9 cellular contexts compared by ENCODE assay signal in the genomic region with DNA sequence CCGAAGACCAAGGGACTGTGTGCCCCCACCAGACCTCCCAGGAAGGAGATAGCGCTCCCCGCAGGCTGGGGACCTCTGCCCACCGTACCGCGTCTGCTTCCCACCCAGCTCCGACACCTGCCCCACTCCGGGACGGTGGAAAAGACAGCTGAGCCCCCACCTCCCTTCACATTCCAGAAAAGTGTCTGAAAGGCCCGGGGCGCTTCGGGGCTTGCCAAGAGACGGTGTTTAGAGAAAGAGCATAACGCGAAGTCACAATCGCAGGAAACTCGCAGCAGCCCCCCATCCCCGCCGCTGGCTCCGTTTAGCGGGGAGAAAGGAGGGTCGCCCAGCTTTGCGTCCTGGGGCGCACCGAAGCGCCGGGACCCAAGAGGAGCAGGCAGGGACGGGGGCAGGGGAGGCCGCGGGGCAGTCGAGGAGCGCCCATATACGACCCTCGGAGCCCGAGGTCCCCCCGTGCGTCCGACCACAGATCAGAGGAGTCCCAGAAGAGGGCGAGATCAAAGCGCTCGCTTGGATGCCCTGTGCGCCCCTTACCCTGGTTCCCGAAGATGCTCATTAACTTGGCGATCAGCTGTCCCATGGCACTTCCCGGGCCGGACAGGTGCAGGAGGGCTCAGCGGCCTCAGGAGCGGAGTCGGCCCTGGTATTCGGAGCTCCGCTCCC. TPM values are rescaled to one million over a fixed set of nuclear protein-coding genes. Genes with fewer than 3 reads are reported as not detected.
DNase-seq lines count a peak whose midpoint lies in the region; ATAC-seq, FAIRE-seq and TF ChIP-seq lines count a peak whose summit lies in the region.
"Had no signal": no experiment of that assay in that cellular context is flagged by ENCODE, and none has a peak within 500 bp of the region (broad histone marks: within the 10 kb centered on the region; RNA-seq: fewer than 3 reads in every experiment).

No MANE protein-coding gene starts in this region.

- SMC1A ChIA-PET in GM12878 (lab: Charles Lee; ENCODE audit: uncharacterized antibody, unreplicated experiment), result interaction anchor here (0.7 to 7.6 kb wide), 14 partner anchors 9 to 294 kb away, joined by 3 to 47 read pairs (median 3); partner anchors contain the start of gene PLXDC1

- no peak overlapping the region for H3K27ac ChIP-seq in HEK293 (ENCODE audit: extremely low read depth, low read depth, low read length)
- no peak overlapping the region for H3K27ac ChIP-seq in GM12878 (ENCODE audit: control insufficient read depth, insufficient read depth)
- peak overlapping the region; percentile 38 for H3K27ac ChIP-seq in layer of hippocampus (ENCODE audit: low read depth, low read length)
- H3K27ac ChIP-seq in foreskin keratinocyte, result no peak overlapping the region

- no peaks in the 10 kb centered on the region for H4K20me1 ChIP-seq in GM12878 (ENCODE audit: control insufficient read depth, insufficient read depth)

- DNase-seq in GM12878 (ENCODE audit: low read depth, low spot score) (no peak), foreskin keratinocyte (no peak), cerebellar nuclear complex (lab: John Stamatoyannopoulos, UW) (no peak), medulla oblongata (ENCODE audit: extremely low spot score) (no peak)
- peak; percentile 20 for DNase-seq in stimulated activated naive CD8-positive, alpha-beta T cell treated with anti-CD3 and anti-CD28 coated beads, Interleukin-15, Interleukin-2, amounts not matched to agents 100 U/mL and 50 U/mL, for 24 hours
- DNase-seq in activated CD4-positive, CD25-positive, alpha-beta regulatory T cell treated with anti-CD3 and anti-CD28 coated beads, Interleukin-2, amount 50 U/mL, for 72 hours, result no peak

- ATAC-seq in GM12878, result peak; percentile 16; the same call in 2 of the 3 replicates
- ATAC-seq in stimulated activated naive CD8-positive, alpha-beta T cell treated with anti-CD3 and anti-CD28 coated beads, Interleukin-15, Interleukin-2, amounts not matched to agents 100 U/mL and 50 U/mL, for 24 hours, result peak; percentile 5
- ATAC-seq in foreskin keratinocyte, result no peak

- in situ Hi-C loops in GM12878 (cut with MboI), result no loop called here

- POLR2A ChIA-PET in HEK293 (lab: Yijun Ruan, JAX), result interaction anchor here (0.7 to 1.9 kb wide), 14 partner anchors 8 to 311 kb away, joined by 3 to 25 read pairs (median 4); partner anchors contain the start of genes LASP1, RPL19, RPL23 and STAC2
- POLR2A ChIA-PET in GM12878 (lab: Charles Lee), result interaction anchor here (0.5 to 1.3 kb wide), 7 partner anchors 8 to 311 kb away, joined by 3 to 10 read pairs (median 4); no protein-coding TSS in a partner anchor

- TF ChIP-seq CTCF in HEK293 (tag by site-specific recombination; IDR thresholded peaks at IDR 0.05) (no peak), GM12878 (IDR thresholded peaks at IDR 0.05 in 2 of 3, conservative IDR thresholded peaks at IDR 0.05 in 1 of 3; ENCODE audit: control insufficient read depth in 2 of 3, extremely low read depth in 1 of 3, insufficient read depth in 1 of 3, low read depth in 3 of 3, low read length in 3 of 3) (0 out of 6 replicates have a peak, but pooled peaks of 1 of the 3 experiments have one; percentile 0), foreskin keratinocyte (conservative IDR thresholded peaks at IDR 0.05) (no peak)

- peak overlapping the region; percentile 99 for H2AFZ ChIP-seq in GM12878 (ENCODE audit: control insufficient read depth, low read depth, low read length)

- TF ChIP-seq RAD21 in GM12878 (IDR thresholded peaks at IDR 0.05; ENCODE audit: insufficient read depth, low read depth, low read length), result no peak

- TF ChIP-seq POLR2A in GM12878 (IDR thresholded peaks at IDR 0.05; ENCODE audit: low read depth, low read length), result no peak

- H3K36me3 ChIP-seq in HEK293 (ENCODE audit: control insufficient read depth in 2 of 2, insufficient read depth in 1 of 2, low read length in 2 of 2) (no peaks in the 10 kb centered on the region), GM12878 (ENCODE audit: control insufficient read depth in 2 of 2, insufficient read depth in 2 of 2, low read length in 1 of 2) (no peaks in the 10 kb centered on the region)

- no peak for TF ChIP-seq EP300 in GM12878 (IDR thresholded peaks at IDR 0.05; ENCODE audit: borderline replicate concordance in 1 of 2, control insufficient read depth in 1 of 2, low read depth in 2 of 2, low read length in 2 of 2)

- peak overlapping the region; percentile 70 for H3K9ac ChIP-seq in GM12878 (ENCODE audit: control insufficient read depth, insufficient read depth, low read length)

- CTCF ChIA-PET in HEK293 (lab: Yijun Ruan, JAX) (interaction anchor here (0.6 to 7.0 kb wide), 46 partner anchors 9 to 502 kb away, joined by 3 to 183 read pairs (median 4); partner anchors contain the start of genes PLXDC1 and STAC2), GM12878 (lab: Yijun Ruan, JAX) (interaction anchor here (0.6 to 5.0 kb wide), 53 partner anchors 9 to 607 kb away, joined by 3 to 128 read pairs (median 5); partner anchors contain the start of genes CACNB1, LASP1, PLXDC1 and RPL19)

- RAD21 ChIA-PET in GM12878 (lab: Charles Lee; ENCODE audit: unreplicated experiment), result interaction anchor here (0.7 to 4.0 kb wide), 16 partner anchors 8 to 294 kb away, joined by 3 to 40 read pairs (median 5); partner anchors contain the start of genes PLXDC1 and RPL19

- no peak for FAIRE-seq in GM12878 (lab: Jason Lieb, UNC)

- no peaks in the 10 kb centered on the region for H3K9me3 ChIP-seq in HEK293 (ENCODE audit: control insufficient read depth, insufficient read depth, low read depth, low read length)
- H3K9me3 ChIP-seq in GM12878 (replicated peaks; ENCODE audit: control insufficient read depth, insufficient read depth, low read length), result no peaks in the 10 kb centered on the region

- intact Hi-C loops in GM12878 (cut with micrococcal nuclease; ENCODE audit: unreplicated experiment), result no loop called here

- no TSS peak for BruUV-seq in GM12878 (replicated peaks; lab: Mats Ljungman, UMichigan)

- peak overlapping the region; percentile 100 for H3K4me2 ChIP-seq in GM12878 (ENCODE audit: control insufficient read depth, insufficient read depth)

- H3K27me3 ChIP-seq in GM12878 (replicated peaks in 1 of 2; ENCODE audit: control insufficient read depth in 2 of 2, insufficient read depth in 2 of 2, low read length in 1 of 2), result peaks cover 0 to 2% of the 10 kb centered on the region in 2 experiments; a peak in 2 of 4 replicates
- H3K27me3 ChIP-seq in layer of hippocampus (ENCODE audit: control insufficient read depth, insufficient read depth, low read length), result no peaks in the 10 kb centered on the region
- H3K27me3 ChIP-seq in foreskin keratinocyte, result peaks cover 8% of the 10 kb centered on the region

- H3K4me1 ChIP-seq in HEK293 (ENCODE audit: control insufficient read depth, insufficient read depth, low read length), result 0 out of 2 replicates have a peak, but pooled peaks cover 4% of the 10 kb centered on the region
- H3K4me1 ChIP-seq in GM12878 (ENCODE audit: control insufficient read depth, insufficient read depth, low read length), result peaks cover 9% of the 10 kb centered on the region
- H3K4me1 ChIP-seq in foreskin keratinocyte, result no peaks in the 10 kb centered on the region

- H3K79me2 ChIP-seq in GM12878 (ENCODE audit: control insufficient read depth, insufficient read depth, low read length), result no peaks in the 10 kb centered on the region

- 10% methylated on average over 50 of the region's 51 CpGs for WGBS in GM12878 (ENCODE audit: insufficient coverage, insufficient replicate concordance, low lambda C conversion rate, missing lambda C conversion rate)

- H3K4me3 ChIP-seq in HEK293 (ENCODE audit: low read depth, low read length) (no peak overlapping the region), GM12878 (peak overlapping the region; percentile 71)

RNA-seq across cellular contexts. Expression of gene ARL5C, which starts 0.7 kb away (rescaled TPM):
- total RNA-seq in GM12878 (2013; cell fraction: nucleolus; rRNA removed), result not detected in 2 replicates
- total RNA-seq in GM12878 (2014; rRNA removed) (not detected in 2 replicates), GM12878 (2014; rRNA removed; fragmentation: Illumina TruSeq; extraction: Trizol) (not detected in 2 replicates), GM12878 (2021) (not detected in 2 replicates), foreskin keratinocyte (not detected in 2 replicates)
- polyA plus RNA-seq in GM12878 (2011; ENCODE audit: low read depth), result not detected
- polyA plus RNA-seq in GM12878 (2011; rRNA removed) (not detected in 2 replicates), GM12878 (2014; fragmentation: Illumina TruSeq; extraction: Trizol) (not detected in 2 replicates), GM12878 (2014; fragmentation: Nextera tagmentation; extraction: Ambion mirVana) (not detected), GM12878 (2014; rRNA removed) (not detected in 2 replicates), GM12878 (2016; fragmentation: Nextera tagmentation; extraction: Ambion mirVana) (not detected), foreskin keratinocyte (not detected in 2 replicates)
- not detected in 2 replicates for polyA plus RNA-seq in GM12878 (2011; cell fraction: cytosol; rRNA removed)
- 0.29 TPM in 1 of 2 replicates, not detected in the other for polyA plus RNA-seq in GM12878 (2011; cell fraction: nucleus; rRNA removed)
- 0.04 TPM in 1 of 2 replicates, not detected in the other for polyA plus RNA-seq in GM12878 (2012)
- polyA minus RNA-seq in GM12878 (2011; rRNA and poly(A)+ RNA removed), result not detected in 2 replicates
- not detected in 2 replicates for polyA minus RNA-seq in GM12878 (2011; cell fraction: cytosol; rRNA and poly(A)+ RNA removed)
- polyA minus RNA-seq in GM12878 (2011; cell fraction: nucleus; rRNA and poly(A)+ RNA removed), result not detected in 2 replicates
- total RNA-seq: dermis microvascular lymphatic vessel endothelial cell had no signal

RNA-seq across cellular contexts. Expression of gene PLXDC1, which starts 13.9 kb away (rescaled TPM):
- total RNA-seq in GM12878 (2013; cell fraction: nucleolus; rRNA removed), result 1.2 and 1.8 TPM in 2 replicates
- total RNA-seq in GM12878 (2014; rRNA removed), result not detected in 2 replicates
- not detected in 2 replicates for total RNA-seq in GM12878 (2014; rRNA removed; fragmentation: Illumina TruSeq; extraction: Trizol)
- total RNA-seq in GM12878 (2021), result not detected in 2 replicates
- polyA plus RNA-seq in GM12878 (2011; ENCODE audit: low read depth), result not detected
- 0.16 and 0.22 TPM in 2 replicates for polyA plus RNA-seq in GM12878 (2011; rRNA removed)
- polyA plus RNA-seq in GM12878 (2011; cell fraction: cytosol; rRNA removed), result 0.04 and 0.23 TPM in 2 replicates
- 0.45 and 0.63 TPM in 2 replicates for polyA plus RNA-seq in GM12878 (2011; cell fraction: nucleus; rRNA removed)
- 0.22 and 0.28 TPM in 2 replicates for polyA plus RNA-seq in GM12878 (2012)
- polyA plus RNA-seq in GM12878 (2014; fragmentation: Illumina TruSeq; extraction: Trizol), result 0.03 TPM in 1 of 2 replicates, not detected in the other
- not detected for polyA plus RNA-seq in GM12878 (2014; fragmentation: Nextera tagmentation; extraction: Ambion mirVana)
- polyA plus RNA-seq in GM12878 (2014; rRNA removed), result not detected in 2 replicates
- polyA plus RNA-seq in GM12878 (2016; fragmentation: Nextera tagmentation; extraction: Ambion mirVana), result under 1 TPM in 1 of 2 experiments, not detected in 1; 0.30 TPM
- polyA minus RNA-seq in GM12878 (2011; rRNA and poly(A)+ RNA removed), result not detected in 2 replicates
- polyA minus RNA-seq in GM12878 (2011; cell fraction: cytosol; rRNA and poly(A)+ RNA removed), result not detected in 2 replicates
- not detected in 2 replicates for polyA minus RNA-seq in GM12878 (2011; cell fraction: nucleus; rRNA and poly(A)+ RNA removed)
- 0.27 and 0.28 TPM in 2 replicates for total RNA-seq in foreskin keratinocyte
- 0.14 and 0.17 TPM in 2 replicates for polyA plus RNA-seq in foreskin keratinocyte
- total RNA-seq: dermis microvascular lymphatic vessel endothelial cell had no signal

RNA-seq across cellular contexts. Expression of gene CACNB1, which starts 32.2 kb away (rescaled TPM):
- total RNA-seq in GM12878 (2013; cell fraction: nucleolus; rRNA removed), result 33.2 and 35.6 TPM in 2 replicates
- total RNA-seq in GM12878 (2014; rRNA removed) (6.2 and 8.7 TPM in 2 replicates), GM12878 (2014; rRNA removed; fragmentation: Illumina TruSeq; extraction: Trizol) (2.3 and 4.3 TPM in 2 replicates), GM12878 (2021) (10.1 and 15.6 TPM in 2 replicates), foreskin keratinocyte (6.2 and 7.9 TPM in 2 replicates)
- polyA plus RNA-seq in GM12878 (2011; ENCODE audit: low read depth), result 9.6 TPM
- polyA plus RNA-seq in GM12878 (2011; rRNA removed) (3.6 and 8.0 TPM in 2 replicates), GM12878 (2014; fragmentation: Illumina TruSeq; extraction: Trizol) (3.8 and 6.3 TPM in 2 replicates), GM12878 (2014; fragmentation: Nextera tagmentation; extraction: Ambion mirVana) (under 1 TPM; 0.06 to 0.18 TPM), GM12878 (2014; rRNA removed) (12.6 and 14.1 TPM in 2 replicates), GM12878 (2016; fragmentation: Nextera tagmentation; extraction: Ambion mirVana) (1 to 10 TPM; 4.7 to 6.5 TPM), foreskin keratinocyte (5.2 TPM in 2 replicates)
- 6.3 and 7.0 TPM in 2 replicates for polyA plus RNA-seq in GM12878 (2011; cell fraction: cytosol; rRNA removed)
- polyA plus RNA-seq in GM12878 (2011; cell fraction: nucleus; rRNA removed), result 38.2 and 38.3 TPM in 2 replicates
- polyA plus RNA-seq in GM12878 (2012), result 4.2 and 4.6 TPM in 2 replicates
- polyA minus RNA-seq in GM12878 (2011; rRNA and poly(A)+ RNA removed), result 33.6 TPM in 2 replicates
- 4.1 and 4.9 TPM in 2 replicates for polyA minus RNA-seq in GM12878 (2011; cell fraction: cytosol; rRNA and poly(A)+ RNA removed)
- 19.9 and 28.1 TPM in 2 replicates for polyA minus RNA-seq in GM12878 (2011; cell fraction: nucleus; rRNA and poly(A)+ RNA removed)

RNA-seq across cellular contexts. Expression of gene RPL19, which starts 34.8 kb away (rescaled TPM):
- 258 and 286 TPM in 2 replicates for total RNA-seq in GM12878 (2013; cell fraction: nucleolus; rRNA removed)
- 3,345 and 3,660 TPM in 2 replicates for total RNA-seq in GM12878 (2014; rRNA removed)
- total RNA-seq in GM12878 (2014; rRNA removed; fragmentation: Illumina TruSeq; extraction: Trizol), result 4,424 and 4,557 TPM in 2 replicates
- total RNA-seq in GM12878 (2021), result 2,884 and 2,984 TPM in 2 replicates
- 2,420 TPM for polyA plus RNA-seq in GM12878 (2011; ENCODE audit: low read depth)
- 2,325 and 2,496 TPM in 2 replicates for polyA plus RNA-seq in GM12878 (2011; rRNA removed)
- polyA plus RNA-seq in GM12878 (2011; cell fraction: cytosol; rRNA removed), result 3,209 and 3,744 TPM in 2 replicates
- 1,169 and 1,252 TPM in 2 replicates for polyA plus RNA-seq in GM12878 (2011; cell fraction: nucleus; rRNA removed)
- 3,096 and 4,247 TPM in 2 replicates for polyA plus RNA-seq in GM12878 (2012)
- 2,387 and 5,536 TPM in 2 replicates for polyA plus RNA-seq in GM12878 (2014; fragmentation: Illumina TruSeq; extraction: Trizol)
- 1,000 to 10,000 TPM; 4,826 to 5,082 TPM for polyA plus RNA-seq in GM12878 (2014; fragmentation: Nextera tagmentation; extraction: Ambion mirVana)
- 4,304 and 4,328 TPM in 2 replicates for polyA plus RNA-seq in GM12878 (2014; rRNA removed)
- polyA plus RNA-seq in GM12878 (2016; fragmentation: Nextera tagmentation; extraction: Ambion mirVana), result 1,000 to 10,000 TPM; 1,862 to 1,965 TPM
- polyA minus RNA-seq in GM12878 (2011; rRNA and poly(A)+ RNA removed), result 917 and 1,360 TPM in 2 replicates
- polyA minus RNA-seq in GM12878 (2011; cell fraction: cytosol; rRNA and poly(A)+ RNA removed), result 437 and 484 TPM in 2 replicates
- 126 and 168 TPM in 2 replicates for polyA minus RNA-seq in GM12878 (2011; cell fraction: nucleus; rRNA and poly(A)+ RNA removed)
- 2,499 and 2,540 TPM in 2 replicates for total RNA-seq in foreskin keratinocyte
- polyA plus RNA-seq in foreskin keratinocyte, result 3,348 and 3,422 TPM in 2 replicates
